Comparison of ENCODE assay signal across 8 cellular contexts in the genomic region with DNA sequence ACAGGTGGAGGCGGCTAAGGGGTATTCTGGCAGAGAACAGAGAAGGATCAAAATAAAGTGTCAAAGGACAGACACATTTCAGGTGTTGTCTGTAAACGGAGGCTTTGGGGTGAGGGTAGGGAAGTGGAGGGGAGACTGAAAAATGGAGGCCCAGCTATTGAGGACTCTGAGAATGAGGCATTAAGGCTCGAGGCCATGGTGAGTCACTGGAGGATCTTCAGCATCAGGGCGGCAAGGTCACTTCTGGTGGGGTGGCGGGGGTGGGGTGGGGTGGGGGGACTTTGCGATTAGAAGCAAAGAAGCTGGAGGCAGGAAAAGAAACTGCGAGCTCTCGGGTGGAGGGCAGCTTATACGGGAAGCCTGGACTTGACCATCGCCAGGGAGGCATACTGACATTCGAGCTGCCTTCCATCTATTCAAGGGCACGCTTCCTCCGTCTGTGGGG.
A peak's percentile ranks its signal among the peaks of the same experiment; 100 is the strongest.
DNase-seq lines count a peak whose midpoint lies in the region; TF ChIP-seq lines count a peak whose summit lies in the region.

No MANE protein-coding gene starts in this region.

- DNase-seq in activated T-cell treated with anti-CD3 and anti-CD28 coated beads for 4 hours: peak; percentile 11
- no peak for DNase-seq in activated T-cell treated with anti-CD3 and anti-CD28 coated beads, Interleukin-2, amount 50 U/mL, for 1 hour
- no peak for DNase-seq in epithelial cell of prostate (ENCODE audit: low read depth, low spot score)
- DNase-seq in nephron progenitor cell: no peak
- no peak for DNase-seq in NCI-H187 treated with DMSO at 0.1 percent for 48 hours (lab: John Stamatoyannopoulos, UW)
- no peak for DNase-seq in SKM-1 treated with dmso at 0.1 percent for 144 hours (lab: John Stamatoyannopoulos, UW; ENCODE audit: unreplicated experiment)
- DNase-seq in GM13977 (ENCODE audit: low spot score): no peak

- H3K27me3 Mint-ChIP-seq in T-helper 1 cell treated with Interleukin-12 subunit alpha and Interleukin-12 subunit beta and Interleukin-4 antibody, amounts not matched to agents 30 μg/mL and 1 μg/mL, for 36 hours (ENCODE audit: low read depth): peaks cover 14% of the 10 kb centered on the region
- H3K27me3 Mint-ChIP-seq in nephron progenitor cell (ENCODE audit: low read depth, poor library complexity): peaks cover 63% of the 10 kb centered on the region

- peaks cover 18% of the 10 kb centered on the region for H3K4me1 Mint-ChIP-seq in T-helper 1 cell treated with Interleukin-12 subunit alpha and Interleukin-12 subunit beta and Interleukin-4 antibody, amounts not matched to agents 30 μg/mL and 1 μg/mL, for 36 hours (ENCODE audit: low read depth)
- H3K4me1 Mint-ChIP-seq in nephron progenitor cell: peaks cover 13% of the 10 kb centered on the region

- in situ Hi-C loops in GM13977 (cut with MboI; ENCODE audit: low pct_unique_long_range_greater_than_20kb, low sequenced_read_pairs, unreplicated experiment): no loop called here

- TF ChIP-seq CTCF in nephron progenitor cell (IDR thresholded peaks at IDR 0.05): no peak
- no peak for TF ChIP-seq CTCF in GM13977 (IDR thresholded peaks at IDR 0.05; ENCODE audit: extremely low read depth, insufficient read depth, missing control alignments)

- no peaks in the 10 kb centered on the region for H3K9me3 Mint-ChIP-seq in T-helper 1 cell treated with Interleukin-12 subunit alpha and Interleukin-12 subunit beta and Interleukin-4 antibody, amounts not matched to agents 30 μg/mL and 1 μg/mL, for 36 hours
- no peaks in the 10 kb centered on the region for H3K9me3 Mint-ChIP-seq in nephron progenitor cell

- peaks cover 4% of the 10 kb centered on the region for H3K36me3 Mint-ChIP-seq in T-helper 1 cell treated with Interleukin-12 subunit alpha and Interleukin-12 subunit beta and Interleukin-4 antibody, amounts not matched to agents 30 μg/mL and 1 μg/mL, for 36 hours (ENCODE audit: low read depth)
- no peaks in the 10 kb centered on the region for H3K36me3 Mint-ChIP-seq in nephron progenitor cell (ENCODE audit: low read depth)

- H3K27ac ChIP-seq in epithelial cell of prostate: peak overlapping the region; percentile 71

- peak overlapping the region; percentile 84 for H3K4me3 Mint-ChIP-seq in T-helper 1 cell treated with Interleukin-12 subunit alpha and Interleukin-12 subunit beta and Interleukin-4 antibody, amounts not matched to agents 30 μg/mL and 1 μg/mL, for 36 hours
- H3K4me3 Mint-ChIP-seq in nephron progenitor cell: peak overlapping the region; percentile 77

- H3K27ac Mint-ChIP-seq in T-helper 1 cell treated with Interleukin-12 subunit alpha and Interleukin-12 subunit beta and Interleukin-4 antibody, amounts not matched to agents 30 μg/mL and 1 μg/mL, for 36 hours: peak overlapping the region; percentile 71
- H3K27ac Mint-ChIP-seq in nephron progenitor cell: no peak overlapping the region
